ENCODE assay signal across 8 cellular contexts in the genomic region with DNA sequence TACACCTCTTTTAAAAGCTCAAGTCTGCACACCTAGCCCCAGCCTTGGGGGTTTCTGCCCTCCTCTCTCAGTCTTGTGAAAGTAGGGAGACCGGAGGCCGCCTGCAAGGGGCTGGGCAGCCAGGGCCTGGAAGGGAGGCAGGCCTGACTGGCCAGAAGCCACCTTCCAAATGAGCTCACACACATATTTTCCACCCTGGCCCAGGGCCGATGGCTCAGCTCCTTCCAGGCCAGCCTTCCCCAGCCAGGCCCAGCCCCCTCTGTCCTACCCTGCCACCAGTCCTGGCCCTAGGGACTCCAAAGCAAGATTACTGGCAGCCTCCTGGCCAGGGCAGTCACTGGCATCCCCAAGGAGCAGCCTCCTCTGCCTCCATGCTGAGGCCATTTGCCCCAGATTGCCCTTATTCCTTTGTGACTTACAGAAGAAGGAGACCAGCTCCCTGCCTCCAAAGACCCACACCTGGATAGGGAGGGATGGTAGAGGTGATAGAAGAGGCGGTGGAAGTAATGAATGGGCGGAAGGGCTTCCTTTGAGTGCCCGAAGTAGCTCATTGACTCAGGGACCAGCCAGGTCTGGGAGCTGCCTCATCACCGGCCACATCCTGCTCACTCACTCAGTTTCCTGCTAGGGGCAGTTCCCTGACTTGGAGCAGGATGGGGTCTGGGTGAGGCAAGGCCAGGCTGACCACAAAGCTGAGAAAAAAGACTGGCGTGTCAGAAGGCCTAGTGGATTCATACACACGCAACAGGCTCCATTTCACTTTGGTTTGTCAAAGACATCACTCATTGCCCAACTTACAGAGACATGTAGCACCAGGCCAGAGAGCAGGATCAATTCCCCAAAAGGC. TPM values are rescaled to one million over a fixed set of nuclear protein-coding genes. Genes with fewer than 3 reads are reported as not detected.
DNase-seq lines count a peak whose midpoint lies in the region; ATAC-seq and TF ChIP-seq lines count a peak whose summit lies in the region.

No MANE protein-coding gene starts in this region.

- TF ChIP-seq CTCF in endothelial cell (IDR thresholded peaks at IDR 0.05; ENCODE audit: unreplicated experiment), result no peak

- peak; percentile 82 for ATAC-seq in aorta (ENCODE audit: low FRiP score)
- no peak for ATAC-seq in HG02642 (IDR thresholded peaks at IDR 0.05; ENCODE audit: poor library complexity, unreplicated experiment)
- no peak for ATAC-seq in GM19463 (IDR thresholded peaks at IDR 0.05; ENCODE audit: unreplicated experiment)

- no peak overlapping the region for H3K4me3 Mint-ChIP-seq in endothelial cell (ENCODE audit: unreplicated experiment)

- H3K9me3 ChIP-seq in mucosa of stomach (ENCODE audit: control insufficient read depth, low read length) (no peaks in the 10 kb centered on the region), aorta (ENCODE audit: control insufficient read depth, low read length) (no peaks in the 10 kb centered on the region)

- intact Hi-C loops in aorta (cut with DNase I), result loop anchor here in 1 of 2 donors (1.0 to 10.0 kb wide), 3 partner anchors 14 to 294 kb away; no protein-coding TSS in a partner anchor

- in situ Hi-C loops in G401 (cut with HindIII; ENCODE audit: low sequenced_read_pairs), result no loop called here

- H3K4me3 ChIP-seq in mucosa of stomach (ENCODE audit: low read length) (no peak overlapping the region), aorta (ENCODE audit: low read length in 2 of 2) (no peak overlapping the region)

- peaks cover 10% of the 10 kb centered on the region for H3K27me3 Mint-ChIP-seq in endothelial cell (ENCODE audit: unreplicated experiment)

- peaks cover 1% of the 10 kb centered on the region for H3K36me3 ChIP-seq in mucosa of stomach (ENCODE audit: control insufficient read depth, insufficient read depth, low read length)
- H3K36me3 ChIP-seq in aorta (ENCODE audit: control insufficient read depth in 1 of 2, insufficient read depth in 2 of 2, low read length in 1 of 2), result no peaks in the 10 kb centered on the region

- peaks cover 34% of the 10 kb centered on the region for H3K4me1 Mint-ChIP-seq in endothelial cell (ENCODE audit: unreplicated experiment)

- peak overlapping the region; percentile 10 to 53 for H3K27ac ChIP-seq in aorta (ENCODE audit: low read depth in 1 of 2, low read length in 2 of 2)

- peak overlapping the region; percentile 40 for H3K9ac ChIP-seq in mucosa of stomach (ENCODE audit: low read length)

- peaks cover 3% of the 10 kb centered on the region for H3K36me3 Mint-ChIP-seq in endothelial cell (ENCODE audit: low read depth, unreplicated experiment)

- peak overlapping the region; percentile 89 for H3K27ac Mint-ChIP-seq in endothelial cell (ENCODE audit: unreplicated experiment)

- DNase-seq in G401 (ENCODE audit: low spot score) (peak; percentile 41), RKO (ENCODE audit: low spot score) (peak; percentile 87), endothelial cell (ENCODE audit: low spot score) (peak; percentile 48), aorta (peak; percentile 95 to 98)
- no peak for DNase-seq in activated effector memory CD4-positive, alpha-beta T cell treated with Interleukin-2 at 50 U/mL for 16 hours

- no peaks in the 10 kb centered on the region for H3K9me3 Mint-ChIP-seq in endothelial cell (ENCODE audit: unreplicated experiment)

- WGBS in aorta, 2 donors, result 23 to 29% methylated on average over 9 of the region's 9 CpGs

- no peaks in the 10 kb centered on the region for H3K27me3 ChIP-seq in mucosa of stomach (ENCODE audit: control insufficient read depth, insufficient read depth, low read length)
- no peaks in the 10 kb centered on the region for H3K27me3 ChIP-seq in aorta (ENCODE audit: control insufficient read depth in 1 of 2, insufficient read depth in 2 of 2, low read length in 1 of 2)

- H3K4me1 ChIP-seq in mucosa of stomach (ENCODE audit: control insufficient read depth, insufficient read depth, low read length), result peaks cover 59% of the 10 kb centered on the region
- no peaks in the 10 kb centered on the region for H3K4me1 ChIP-seq in aorta (ENCODE audit: control insufficient read depth in 1 of 2, insufficient read depth in 2 of 2, low read length in 2 of 2)

RNA-seq across cellular contexts. Expression of a gene that starts 14.8 kb away (rescaled TPM):
- 294 and 298 TPM in 2 replicates for total RNA-seq in G401 (2014; rRNA removed; shearing (Covaris generic))
- total RNA-seq in endothelial cell (ENCODE audit: unreplicated experiment) (819 TPM), aorta (100 to 1,000 TPM; 206 to 250 TPM)
- polyA plus RNA-seq in aorta, result 10 to 100 TPM; 29.8 to 99.2 TPM

RNA-seq across cellular contexts. Expression of a gene that starts 20.4 kb away (rescaled TPM):
- 37.1 and 41.5 TPM in 2 replicates for total RNA-seq in G401 (2014; rRNA removed; shearing (Covaris generic))
- total RNA-seq in endothelial cell (ENCODE audit: unreplicated experiment), result 105 TPM
- 100 to 1,000 TPM; 161 to 187 TPM for total RNA-seq in aorta
- polyA plus RNA-seq in aorta, result 100 to 1,000 TPM in 1 of 2 donors, 10 to 100 TPM in 1; 53.0 to 134 TPM

RNA-seq across cellular contexts. Expression of a gene that starts 21.5 kb away (rescaled TPM):
- 77.9 and 133 TPM in 2 replicates for total RNA-seq in G401 (2014; rRNA removed; shearing (Covaris generic))
- total RNA-seq in endothelial cell (ENCODE audit: unreplicated experiment) (126 TPM), aorta (10 to 100 TPM; 37.2 to 49.1 TPM)
- 10 to 100 TPM; 47.3 to 56.0 TPM for polyA plus RNA-seq in aorta

RNA-seq across cellular contexts. Expression of a gene that starts 31.9 kb away (rescaled TPM):
- total RNA-seq in G401 (2014; rRNA removed; shearing (Covaris generic)), result not detected in 2 replicates
- total RNA-seq in endothelial cell (ENCODE audit: unreplicated experiment) (0.36 TPM), aorta (under 1 TPM; 0.36 to 0.75 TPM)
- polyA plus RNA-seq in aorta, result under 1 TPM in 1 of 2 donors, not detected in 1; 0.92 TPM

RNA-seq across cellular contexts. Expression of a gene that starts 35.9 kb away (rescaled TPM):
- total RNA-seq in G401 (2014; rRNA removed; shearing (Covaris generic)), result 27.3 and 28.1 TPM in 2 replicates
- 15.0 TPM for total RNA-seq in endothelial cell (ENCODE audit: unreplicated experiment)
- 10 to 100 TPM; 16.7 TPM for total RNA-seq in aorta
- polyA plus RNA-seq in aorta, result 10 to 100 TPM; 15.4 to 44.2 TPM
